1 cellular context compared by ENCODE assay signal in the genomic region with DNA sequence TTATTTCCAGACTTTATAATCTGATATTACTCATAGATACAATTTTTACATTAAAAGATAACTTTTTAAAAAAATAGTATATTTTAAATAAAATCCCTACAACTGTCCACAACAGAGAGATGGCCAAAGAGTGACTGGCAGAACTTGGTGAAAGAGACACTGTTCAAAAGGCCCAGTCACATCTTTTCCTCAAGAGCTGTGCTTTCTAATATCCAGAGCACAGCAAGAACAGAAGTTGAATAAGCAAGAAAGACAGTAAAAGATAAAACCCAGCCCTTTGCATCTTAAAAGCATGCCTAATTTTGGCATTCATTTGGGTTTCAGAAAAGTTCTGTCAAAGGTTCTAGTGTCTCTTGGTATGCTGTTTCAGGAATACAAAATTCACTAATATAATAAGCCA.
A peak's percentile ranks its signal among the peaks of the same experiment; 100 is the strongest.
TF ChIP-seq lines count a peak whose summit lies in the region.

No MANE protein-coding gene starts in this region.

TF ChIP-seq in HepG2, 621 proteins besides CTCF, POLR2A, EP300 and RAD21 (continued from another document):
- TF ChIP-seq BCLAF1 (IDR thresholded peaks at IDR 0.05): no peak
- TF ChIP-seq, protein P1, sequence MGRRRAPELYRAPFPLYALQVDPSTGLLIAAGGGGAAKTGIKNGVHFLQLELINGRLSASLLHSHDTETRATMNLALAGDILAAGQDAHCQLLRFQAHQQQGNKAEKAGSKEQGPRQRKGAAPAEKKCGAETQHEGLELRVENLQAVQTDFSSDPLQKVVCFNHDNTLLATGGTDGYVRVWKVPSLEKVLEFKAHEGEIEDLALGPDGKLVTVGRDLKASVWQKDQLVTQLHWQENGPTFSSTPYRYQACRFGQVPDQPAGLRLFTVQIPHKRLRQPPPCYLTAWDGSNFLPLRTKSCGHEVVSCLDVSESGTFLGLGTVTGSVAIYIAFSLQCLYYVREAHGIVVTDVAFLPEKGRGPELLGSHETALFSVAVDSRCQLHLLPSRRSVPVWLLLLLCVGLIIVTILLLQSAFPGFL (CRISPR knock-in tag; IDR thresholded peaks at IDR 0.05): no peak
- TF ChIP-seq HOXA3 (CRISPR knock-in tag; IDR thresholded peaks at IDR 0.05): no peak
- peak; percentile 37; the same call in 1 of the 2 replicates for TF ChIP-seq IRF2 (CRISPR knock-in tag; IDR thresholded peaks at IDR 0.05)
- TF ChIP-seq TFDP2 (CRISPR knock-in tag; IDR thresholded peaks at IDR 0.05): no peak
- TF ChIP-seq ERF (CRISPR knock-in tag; IDR thresholded peaks at IDR 0.05): no peak
- peak; percentile 94 for TF ChIP-seq BCL6 (CRISPR knock-in tag; IDR thresholded peaks at IDR 0.05)
